16 cellular contexts compared by ENCODE assay signal in the genomic region with DNA sequence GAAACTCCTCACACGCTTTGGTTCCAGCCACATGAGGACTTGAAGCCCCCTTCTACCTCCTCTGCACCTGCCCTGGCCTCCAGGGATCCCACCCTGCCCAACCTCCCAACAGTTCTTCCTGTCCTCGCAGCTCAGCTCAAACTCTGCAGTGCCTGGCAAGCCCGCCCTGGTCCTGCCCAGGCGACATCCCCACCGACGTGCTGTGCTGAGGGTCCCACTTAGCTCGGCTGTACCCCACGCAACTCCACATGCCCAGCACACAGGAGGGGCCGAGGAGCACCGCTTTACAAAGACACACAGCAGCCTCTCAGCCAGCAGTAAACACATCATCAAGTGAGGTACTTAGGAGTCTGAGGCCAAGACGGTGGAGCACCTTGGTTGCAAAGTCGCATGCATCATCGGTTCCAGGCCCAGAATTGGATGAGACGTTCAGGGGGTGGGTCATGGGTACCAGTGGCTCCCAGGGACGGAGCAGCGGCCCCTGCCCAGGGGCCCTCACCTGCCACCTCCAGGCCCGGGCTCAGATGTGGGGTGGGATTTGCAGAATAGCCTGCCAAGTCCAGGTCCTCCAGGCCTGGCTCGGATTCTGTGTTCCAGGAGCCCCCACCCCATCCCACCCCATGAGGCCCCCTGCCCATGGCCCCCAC.
DNase-seq lines count a peak whose midpoint lies in the region; FAIRE-seq and TF ChIP-seq lines count a peak whose summit lies in the region.
"Had no signal": no experiment of that assay in that cellular context is flagged by ENCODE, and none has a peak within 500 bp of the region (broad histone marks: within the 10 kb centered on the region; RNA-seq: fewer than 3 reads in every experiment).

No MANE protein-coding gene starts in this region.

- H2AK5ac ChIP-seq in neuronal stem cell (ENCODE audit: low read depth, low read length) = peak overlapping the region; percentile 49
- H2AK5ac ChIP-seq in mesenchymal stem cell (ENCODE audit: low read length, severe bottlenecking) = no peak overlapping the region

- H3K36me3 ChIP-seq in BLaER1 treated with 17β-estradiol and CSF1 and Interleukin-3, amounts not matched to agents 10 nM and 100 nM = peaks cover 0 to 14% (median 0%) of the 10 kb centered on the region in 11 experiments; a peak in 3 of 22 replicates
- peaks cover 0 to 28% of the 10 kb centered on the region in 2 donors for H3K36me3 ChIP-seq in neuronal stem cell (replicated peaks in 1 of 2; ENCODE audit: control insufficient read depth in 2 of 2, insufficient read depth in 2 of 2, low read length in 2 of 2)
- peaks cover 0 to 31% of the 10 kb centered on the region in 2 experiments for H3K36me3 ChIP-seq in mesenchymal stem cell (ENCODE audit: control insufficient read depth in 1 of 2, insufficient read depth in 2 of 2, low read depth in 1 of 2, low read length in 2 of 2)
- no peaks in the 10 kb centered on the region for H3K36me3 ChIP-seq in sigmoid colon

- H3K9ac ChIP-seq in BLaER1 treated with 17β-estradiol and CSF1 and Interleukin-3, amounts not matched to agents 10 nM and 100 nM = no peak overlapping the region
- H3K9ac ChIP-seq in neuronal stem cell (ENCODE audit: low read depth, low read length, poor library complexity) (peak overlapping the region; percentile 30), mesenchymal stem cell (ENCODE audit: low read length) (no peak overlapping the region)

- H3K4ac ChIP-seq in neuronal stem cell (ENCODE audit: low read length) (peak overlapping the region; percentile 6), mesenchymal stem cell (ENCODE audit: low read depth in 1 of 2, low read length in 2 of 2) (no peak overlapping the region)

- no peak for DNase-seq in HTR-8/SVneo (ENCODE audit: insufficient read length, low spot score)
- DNase-seq in islet precursor cell = peak; percentile 35
- DNase-seq in neuronal stem cell (ENCODE audit: low spot score) = no peak
- no peak for DNase-seq in nucleus accumbens (lab: John Stamatoyannopoulos, UW)
- no peak for DNase-seq in mesenchymal stem cell
- no peak for DNase-seq in middle frontal gyrus (ENCODE audit: extremely low spot score, low spot score)
- no peak for DNase-seq in sigmoid colon
- DNase-seq: Karpas-422, NCI-H1048, NCI-H1436 treated with DMSO at 0.1 percent for 48 hours, NCI-H446 treated with DMSO at 0.1 percent for 48 hours had no signal

- no peak overlapping the region for H2BK15ac ChIP-seq in neuronal stem cell (ENCODE audit: low read length)
- H2BK15ac ChIP-seq in mesenchymal stem cell (ENCODE audit: low read depth, poor library complexity, severe bottlenecking) = no peak overlapping the region

- no peak for TF ChIP-seq POLR2A in sigmoid colon (IDR thresholded peaks at IDR 0.05)

- intact Hi-C loops in sigmoid colon (cut with DNase I) = no loop called here

- TF ChIP-seq EP300 in sigmoid colon (IDR thresholded peaks at IDR 0.05) = no peak

- H3K9me3 ChIP-seq in BLaER1 treated with 17β-estradiol and CSF1 and Interleukin-3, amounts not matched to agents 10 nM and 100 nM (replicated peaks in 1 of 11) = 0 out of 22 replicates have a peak, but pooled peaks cover 0 to 4% (median 0%) of the 10 kb centered on the region in 11 experiments
- H3K9me3 ChIP-seq in neuronal stem cell (replicated peaks in 1 of 2; ENCODE audit: control insufficient read depth in 2 of 2, insufficient read depth in 1 of 2, low read depth in 1 of 2, low read length in 2 of 2) (no peaks in the 10 kb centered on the region), mesenchymal stem cell (ENCODE audit: control insufficient read depth, low read length) (no peaks in the 10 kb centered on the region), sigmoid colon (no peaks in the 10 kb centered on the region)
- H3K9me3 ChIP-seq: A549, HAP-1 had no signal

- H3K23ac ChIP-seq in neuronal stem cell (ENCODE audit: low read depth, low read length, poor library complexity) (no peak overlapping the region), mesenchymal stem cell (ENCODE audit: low read length in 2 of 2) (no peak overlapping the region)

- H3K4me2 ChIP-seq in BLaER1 treated with 17β-estradiol and CSF1 and Interleukin-3, amounts not matched to agents 10 nM and 100 nM = peak overlapping the region in 9 of 11 experiments; percentile 39 to 81 (median 72); a peak in 17 of 22 replicates
- H3K4me2 ChIP-seq in neuronal stem cell (ENCODE audit: insufficient read depth, low read length, poor library complexity, severe bottlenecking) (no peak overlapping the region), mesenchymal stem cell (ENCODE audit: low read length, poor library complexity, severe bottlenecking) (no peak overlapping the region)
- H3K4me2 ChIP-seq: A549 had no signal

- peak overlapping the region; percentile 81 for H2BK120ac ChIP-seq in neuronal stem cell (ENCODE audit: low read depth, low read length)
- no peak overlapping the region for H2BK120ac ChIP-seq in mesenchymal stem cell (ENCODE audit: low read depth, low read length)

- H3K18ac ChIP-seq in neuronal stem cell (ENCODE audit: low read length) (peak overlapping the region; percentile 79), mesenchymal stem cell (ENCODE audit: low read depth in 1 of 2, low read length in 2 of 2) (no peak overlapping the region)

- H3K14ac ChIP-seq in neuronal stem cell (ENCODE audit: low read length) (no peak overlapping the region), mesenchymal stem cell (ENCODE audit: low read length in 2 of 2) (no peak overlapping the region)

- TF ChIP-seq CTCF in sigmoid colon (IDR thresholded peaks at IDR 0.05) = no peak

- no peak overlapping the region for H2BK12ac ChIP-seq in neuronal stem cell (ENCODE audit: low read length)
- no peak overlapping the region for H2BK12ac ChIP-seq in mesenchymal stem cell (ENCODE audit: low read length in 2 of 2)

- H3K27me3 ChIP-seq in BLaER1 treated with 17β-estradiol and CSF1 and Interleukin-3, amounts not matched to agents 10 nM and 100 nM = peaks cover 0 to 29% (median 0%) of the 10 kb centered on the region in 11 experiments; a peak in 8 of 22 replicates
- H3K27me3 ChIP-seq in neuronal stem cell (ENCODE audit: control insufficient read depth in 3 of 3, insufficient read depth in 3 of 3, low read depth in 1 of 3, low read length in 3 of 3) (no peaks in the 10 kb centered on the region), mesenchymal stem cell (ENCODE audit: control insufficient read depth in 1 of 2, insufficient read depth in 1 of 2, low read length in 2 of 2) (peaks cover 0 to 59% of the 10 kb centered on the region in 2 experiments), sigmoid colon (peaks cover 0 to 25% (median 0%) of the 10 kb centered on the region in 3 donors)

- peaks cover 0 to 15% (median 0%) of the 10 kb centered on the region in 11 experiments; a peak in 4 of 22 replicates for H4K20me1 ChIP-seq in BLaER1 treated with 17β-estradiol and CSF1 and Interleukin-3, amounts not matched to agents 10 nM and 100 nM

- H3K4me3 ChIP-seq in BLaER1 treated with 17β-estradiol and CSF1 and Interleukin-3, amounts not matched to agents 10 nM and 100 nM = no peak overlapping the region
- H3K4me3 ChIP-seq in neuronal stem cell (ENCODE audit: low read length in 2 of 2) (no peak overlapping the region), mesenchymal stem cell (ENCODE audit: insufficient read depth in 1 of 2, low read depth in 1 of 2, low read length in 2 of 2) (no peak overlapping the region), sigmoid colon (no peak overlapping the region)
- H3K4me3 ChIP-seq: A549, HAP-1 had no signal

- no peak overlapping the region for H3K27ac ChIP-seq in BLaER1 treated with 17β-estradiol and CSF1 and Interleukin-3, amounts not matched to agents 10 nM and 100 nM
- H3K27ac ChIP-seq in neuronal stem cell (replicated peaks; ENCODE audit: low read length) (no peak overlapping the region), mesenchymal stem cell (ENCODE audit: low read length, poor library complexity, severe bottlenecking) (no peak overlapping the region), sigmoid colon (no peak overlapping the region)
- H3K27ac ChIP-seq: HL-60 had no signal

- peaks cover 4% of the 10 kb centered on the region for H3K79me1 ChIP-seq in neuronal stem cell (ENCODE audit: low read depth, low read length)
- peaks cover 42% of the 10 kb centered on the region for H3K79me1 ChIP-seq in mesenchymal stem cell (replicated peaks; ENCODE audit: low read length, poor library complexity, severe bottlenecking)

- H4K8ac ChIP-seq in neuronal stem cell (ENCODE audit: low read depth, low read length) = peak overlapping the region; percentile 52
- H4K8ac ChIP-seq in mesenchymal stem cell (ENCODE audit: low read length) = no peak overlapping the region

- FAIRE-seq in HTR-8/SVneo (lab: Jason Lieb, UNC) = peak; percentile 33
- FAIRE-seq: A549, D721Med had no signal

- WGBS in neuronal stem cell (ENCODE audit: extremely low coverage in 2 of 2, insufficient read length in 2 of 2, insufficient replicate concordance in 1 of 2), 2 donors = no CpG with 5 or more reads among the region's 18 CpGs
- WGBS in mesenchymal stem cell = 88% methylated on average over 17 of the region's 18 CpGs
- 84 to 92% methylated on average over 18 of the region's 18 CpGs for WGBS in sigmoid colon, 2 donors

- H2BK5ac ChIP-seq in neuronal stem cell (ENCODE audit: low read length) (peak overlapping the region; percentile 43), mesenchymal stem cell (ENCODE audit: low read depth, low read length, poor library complexity, severe bottlenecking) (no peak overlapping the region)

- H2AFZ ChIP-seq in neuronal stem cell (ENCODE audit: low read length) (no peak overlapping the region), mesenchymal stem cell (ENCODE audit: low read depth, low read length) (no peak overlapping the region)

- peaks cover 14 to 73% (median 57%) of the 10 kb centered on the region in 10 experiments; a peak in 19 of 20 replicates for H3K4me1 ChIP-seq in BLaER1 treated with 17β-estradiol and CSF1 and Interleukin-3, amounts not matched to agents 10 nM and 100 nM
- H3K4me1 ChIP-seq in neuronal stem cell (ENCODE audit: control insufficient read depth in 2 of 2, insufficient read depth in 1 of 2, low read depth in 1 of 2, low read length in 2 of 2) (peaks cover 0 to 3% of the 10 kb centered on the region in 2 donors), mesenchymal stem cell (ENCODE audit: control insufficient read depth, insufficient read depth, low read depth, low read length) (peaks cover 27% of the 10 kb centered on the region), sigmoid colon (no peaks in the 10 kb centered on the region)
- H3K4me1 ChIP-seq: HAP-1 had no signal

- H4K91ac ChIP-seq in neuronal stem cell (ENCODE audit: low read depth, low read length, poor library complexity) = no peak overlapping the region
- H4K91ac ChIP-seq in mesenchymal stem cell (ENCODE audit: low read length) = no peak overlapping the region

Comparison
In these comparisons a context has a peak if more than half of its experiments do, and no peak if none do; other contexts are left out.
1. H3K4me2 ChIP-seq: peak in BLaER1 treated with 17β-estradiol and CSF1 and Interleukin-3, amounts not matched to agents 10 nM and 100 nM (9 of 11); none in neuronal stem cell (single experiment) and mesenchymal stem cell (single experiment).